9 cellular contexts compared by ENCODE assay signal in genomic region chr16:72788269-72788809, GRCh38.
DNase-seq lines count a peak whose midpoint lies in the region; ATAC-seq and TF ChIP-seq lines count a peak whose summit lies in the region.
"Had no signal": no experiment of that assay in that cellular context is flagged by ENCODE, and none has a peak within 500 bp of the region (broad histone marks: within the 10 kb centered on the region; RNA-seq: fewer than 3 reads in every experiment).

No MANE protein-coding gene starts in this region.

- peak overlapping the region; percentile 81 for H3K4me3 Mint-ChIP-seq in neural progenitor cell

- peaks cover 67% of the 10 kb centered on the region for H3K4me1 Mint-ChIP-seq in neural progenitor cell

- H3K9ac ChIP-seq in HUES6 (ENCODE audit: low read length) (no peak overlapping the region), neural progenitor cell (no peak overlapping the region)

- H3K36me3 Mint-ChIP-seq in neural progenitor cell, result peaks cover 43% of the 10 kb centered on the region

- H3K4me2 ChIP-seq in neural progenitor cell (peak overlapping the region; percentile 99), OCI-LY7 (ENCODE audit: low read length) (no peak overlapping the region)
- H3K4me2 ChIP-seq: PC-9 had no signal

- H3K9me3 ChIP-seq in HUES6 (ENCODE audit: control insufficient read depth, insufficient read depth, low read depth, low read length), result no peaks in the 10 kb centered on the region
- H3K9me3 ChIP-seq in neural progenitor cell (ENCODE audit: low read depth), result no peaks in the 10 kb centered on the region
- no peaks in the 10 kb centered on the region for H3K9me3 ChIP-seq in OCI-LY7 (ENCODE audit: low read length)

- H2AFZ ChIP-seq in neural progenitor cell (replicated peaks), result no peak overlapping the region
- H2AFZ ChIP-seq in OCI-LY7 (ENCODE audit: low read length), result no peak overlapping the region
- H2AFZ ChIP-seq: PC-9 had no signal

- POLR2A ChIA-PET in OCI-LY7 (lab: Charles Lee), result no interaction called here

- peak overlapping the region; percentile 95 for H3K27ac Mint-ChIP-seq in neural progenitor cell

- H3K27ac ChIP-seq in HUES6 (ENCODE audit: low read depth, low read length) (no peak overlapping the region), neural progenitor cell (no peak overlapping the region), OCI-LY7 (ENCODE audit: low read depth, low read length, poor library complexity, severe bottlenecking) (no peak overlapping the region)
- H3K27ac ChIP-seq: PC-9 had no signal

- DNase-seq in AG09309 (ENCODE audit: low read depth) (no peak), choroid plexus epithelial cell (ENCODE audit: low read depth) (no peak), neural progenitor cell (ENCODE audit: low spot score) (peak; percentile 41), occipital lobe (lab: John Stamatoyannopoulos, UW) (no peak), OCI-LY7 (ENCODE audit: low spot score) (no peak), NCI-H187 (lab: John Stamatoyannopoulos, UW) (no peak)
- DNase-seq: PC-9 had no signal

- H3K27me3 ChIP-seq in HUES6 (ENCODE audit: control insufficient read depth, insufficient read depth, low read length), result peaks cover 8% of the 10 kb centered on the region; the same call in 1 of the 2 replicates
- H3K27me3 ChIP-seq in neural progenitor cell, result peaks cover 19% of the 10 kb centered on the region

- H4K20me1 ChIP-seq in neural progenitor cell (ENCODE audit: low read depth) (peaks cover 20% of the 10 kb centered on the region), OCI-LY7 (ENCODE audit: insufficient read depth, low read length) (no peaks in the 10 kb centered on the region)

- BruUV-seq in OCI-LY7 (replicated peaks; lab: Mats Ljungman, UMichigan), result no TSS peak

- TF ChIP-seq CTCF in AG09309 (IDR thresholded peaks at IDR 0.05; ENCODE audit: control insufficient read depth, insufficient read depth, low read depth, low read length, missing control alignments), result no peak
- no peak for TF ChIP-seq CTCF in choroid plexus epithelial cell (conservative IDR thresholded peaks at IDR 0.05; ENCODE audit: low read depth, low read length)
- no peak for TF ChIP-seq CTCF in neural progenitor cell (IDR thresholded peaks at IDR 0.05)
- no peak for TF ChIP-seq CTCF in OCI-LY7 (conservative IDR thresholded peaks at IDR 0.05; ENCODE audit: low read length)

- intact Hi-C loops in OCI-LY7 (cut with micrococcal nuclease; ENCODE audit: unreplicated experiment), result no loop called here

- ATAC-seq in GM21360 (IDR thresholded peaks at IDR 0.05; ENCODE audit: unreplicated experiment), result no peak

- CTCF ChIA-PET in OCI-LY7 (lab: Charles Lee; ENCODE audit: unreplicated experiment), result no interaction called here

- no peaks in the 10 kb centered on the region for H3K79me2 ChIP-seq in neural progenitor cell (ENCODE audit: low read depth)
- no peaks in the 10 kb centered on the region for H3K79me2 ChIP-seq in OCI-LY7 (ENCODE audit: insufficient read depth, low read depth, low read length)

- H3K4me3 ChIP-seq in AG09309 (ENCODE audit: control insufficient read depth, low read depth, low read length) (peak overlapping the region; percentile 44), HUES6 (ENCODE audit: low read depth, low read length) (peak overlapping the region; percentile 72), choroid plexus epithelial cell (ENCODE audit: low read depth, low read length) (peak overlapping the region; percentile 79), neural progenitor cell (peak overlapping the region; percentile 66), OCI-LY7 (ENCODE audit: low read depth, low read length, poor library complexity, severe bottlenecking) (no peak overlapping the region)
- H3K4me3 ChIP-seq: PC-9 had no signal

- H3K36me3 ChIP-seq in HUES6 (ENCODE audit: control insufficient read depth, insufficient read depth, low read length) (no peaks in the 10 kb centered on the region; the same call in 1 of the 2 replicates), neural progenitor cell (no peaks in the 10 kb centered on the region), OCI-LY7 (ENCODE audit: insufficient read depth, low read length) (no peaks in the 10 kb centered on the region)

- H3K27me3 Mint-ChIP-seq in neural progenitor cell (ENCODE audit: insufficient read depth, low read depth), result peaks cover 6% of the 10 kb centered on the region

- H3F3A ChIP-seq in neural progenitor cell (ENCODE audit: low read depth), result peaks cover 15% of the 10 kb centered on the region

- no peaks in the 10 kb centered on the region for H3K9me2 ChIP-seq in OCI-LY7 (ENCODE audit: insufficient read depth, low read length)

- no peaks in the 10 kb centered on the region for H3K9me3 Mint-ChIP-seq in neural progenitor cell

- H3K4me1 ChIP-seq in HUES6 (ENCODE audit: control insufficient read depth, insufficient read depth, low read length) (peaks cover 19% of the 10 kb centered on the region), neural progenitor cell (peaks cover 53% of the 10 kb centered on the region), OCI-LY7 (ENCODE audit: insufficient read depth, low read length, poor library complexity, severe bottlenecking) (no peaks in the 10 kb centered on the region)
